2 cellular contexts compared by ENCODE assay signal in genomic region chr2:66431840-66432511, GRCh38.
A peak's percentile ranks its signal among the peaks of the same experiment; 100 is the strongest.
TF ChIP-seq lines count a peak whose summit lies in the region.

No MANE protein-coding gene starts in this region.

TF ChIP-seq in IMR-90, 13 proteins besides CTCF, POLR2A, EP300 and RAD21:
- TF ChIP-seq CEBPB (IDR thresholded peaks at IDR 0.05; ENCODE audit: low read depth, low read length) (peak; percentile 94), MXI1 (IDR thresholded peaks at IDR 0.05; ENCODE audit: borderline replicate concordance, low read depth, low read length) (no peak)
TF ChIP-seq in IMR-90: peak in this region for 1.

TF ChIP-seq in HepG2, 621 proteins besides CTCF, POLR2A, EP300 and RAD21:
- no peak for TF ChIP-seq ZNF274 (CRISPR knock-in tag; IDR thresholded peaks at IDR 0.05)
- peak; percentile 45; the same call in 1 of the 2 replicates for TF ChIP-seq CEBPG (CRISPR knock-in tag; IDR thresholded peaks at IDR 0.05)
- no peak for TF ChIP-seq ZNF784 (CRISPR knock-in tag; IDR thresholded peaks at IDR 0.05; ENCODE audit: borderline replicate concordance)
- TF ChIP-seq CEBPB (IDR thresholded peaks at IDR 0.05; ENCODE audit: borderline replicate concordance, low read depth, low read length): peak; percentile 94
